8 cellular contexts compared by ENCODE assay signal in the genomic region with DNA sequence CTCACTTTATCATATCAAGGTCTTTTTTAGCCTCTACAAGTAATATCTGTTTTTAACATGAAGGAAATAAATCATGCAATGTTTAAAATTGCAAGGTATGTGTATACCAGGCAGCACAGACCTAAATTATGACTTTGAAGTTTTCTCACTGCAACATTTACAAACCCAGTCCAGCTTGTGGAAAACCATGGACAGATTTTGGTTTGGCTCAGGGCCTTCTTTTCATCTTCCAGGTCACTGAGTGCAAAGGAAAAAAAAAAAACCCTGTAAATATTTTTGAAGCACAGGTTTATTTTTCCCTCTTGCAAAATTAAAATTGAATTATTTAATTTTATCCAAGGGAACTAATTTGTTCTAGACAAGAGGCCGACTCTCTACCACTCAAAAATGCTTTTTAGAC. TPM values are rescaled to one million over a fixed set of nuclear protein-coding genes. Genes with fewer than 3 reads are reported as not detected.
"Had no signal": no experiment of that assay in that cellular context is flagged by ENCODE, and none has a peak within 500 bp of the region (broad histone marks: within the 10 kb centered on the region; RNA-seq: fewer than 3 reads in every experiment).

No MANE protein-coding gene starts in this region.

- ATAC-seq: GM23338, HepG2 had no signal

- FAIRE-seq: H54, HepG2 had no signal

- DNase-seq: H9, HCEC 1CT, KBM-7 had no signal

RNA-seq across cellular contexts. Expression of gene MGP, which starts 13.8 kb away (rescaled TPM):
- total RNA-seq: GM23338, H1, H9, HepG2 had no signal

RNA-seq across cellular contexts. Expression of gene ART4, which starts 28.6 kb away (rescaled TPM):
- total RNA-seq: GM23338, H1, H9, HT1080 had no signal

RNA-seq across cellular contexts. Expression of gene SMCO3, which starts 57.9 kb away (rescaled TPM):
- total RNA-seq: GM23338, H1, H9, HT1080 had no signal
